24 cellular contexts compared by ENCODE assay signal in genomic region chr16:58186176-58186944, GRCh38. TPM values are rescaled to one million over a fixed set of nuclear protein-coding genes. Genes with fewer than 3 reads are reported as not detected.
DNase-seq lines count a peak whose midpoint lies in the region; ATAC-seq, FAIRE-seq and TF ChIP-seq lines count a peak whose summit lies in the region.
"Had no signal": no experiment of that assay in that cellular context is flagged by ENCODE, and none has a peak within 500 bp of the region (broad histone marks: within the 10 kb centered on the region; RNA-seq: fewer than 3 reads in every experiment).

No MANE protein-coding gene starts in this region.

- H3K4me3 ChIP-seq in left lung (no peak overlapping the region), pancreas (no peak overlapping the region)
- H3K4me3 ChIP-seq: GM23338, HAP-1, Peyer's patch had no signal

- H3K9me3 Mint-ChIP-seq in activated naive CD8-positive, alpha-beta T cell (ENCODE audit: low read depth): no peaks in the 10 kb centered on the region
- no peaks in the 10 kb centered on the region for H3K9me3 Mint-ChIP-seq in activated naive CD8-positive, alpha-beta T cell treated with anti-CD3 and anti-CD28 coated beads for 36 hours
- H3K9me3 Mint-ChIP-seq in progenitor cell of endocrine pancreas (ENCODE audit: low read depth): no peaks in the 10 kb centered on the region
- H3K9me3 Mint-ChIP-seq: CD8-positive, alpha-beta memory T cell; GM23338 had no signal

- H3K36me3 ChIP-seq in left lung (peaks cover 0 to 92% of the 10 kb centered on the region in 2 donors), pancreas (peaks cover 0 to 18% (median 10%) of the 10 kb centered on the region in 3 donors)

- peak; percentile 80 for ATAC-seq in left lung
- no peak for ATAC-seq in pancreas
- ATAC-seq in GM18858 (IDR thresholded peaks at IDR 0.05; ENCODE audit: unreplicated experiment): no peak
- ATAC-seq: GM23338 had no signal

- no peaks in the 10 kb centered on the region for H3K27me3 ChIP-seq in left lung
- no peaks in the 10 kb centered on the region for H3K27me3 ChIP-seq in pancreas
- H3K27me3 ChIP-seq: Peyer's patch had no signal

- TF ChIP-seq CTCF in left lung (IDR thresholded peaks at IDR 0.05): no peak
- TF ChIP-seq CTCF in progenitor cell of endocrine pancreas (IDR thresholded peaks at IDR 0.05; ENCODE audit: unreplicated experiment): no peak
- TF ChIP-seq CTCF in pancreas (IDR thresholded peaks at IDR 0.05): no peak

- peaks cover 28% of the 10 kb centered on the region for H3K36me3 Mint-ChIP-seq in activated naive CD8-positive, alpha-beta T cell
- H3K36me3 Mint-ChIP-seq in activated naive CD8-positive, alpha-beta T cell treated with anti-CD3 and anti-CD28 coated beads for 36 hours: peaks cover 57% of the 10 kb centered on the region
- peaks cover 32% of the 10 kb centered on the region for H3K36me3 Mint-ChIP-seq in progenitor cell of endocrine pancreas (ENCODE audit: insufficient read depth)

- no peak overlapping the region for H3K4me3 Mint-ChIP-seq in activated naive CD8-positive, alpha-beta T cell
- H3K4me3 Mint-ChIP-seq in activated naive CD8-positive, alpha-beta T cell treated with anti-CD3 and anti-CD28 coated beads for 36 hours: no peak overlapping the region
- no peak overlapping the region for H3K4me3 Mint-ChIP-seq in progenitor cell of endocrine pancreas (ENCODE audit: low read depth)
- H3K4me3 Mint-ChIP-seq: CD8-positive, alpha-beta memory T cell; GM23338 had no signal

- DNase-seq in activated naive CD8-positive, alpha-beta T cell treated with anti-CD3 and anti-CD28 coated beads for 36 hours: no peak
- DNase-seq in left lung (no peak), progenitor cell of endocrine pancreas (ENCODE audit: low spot score, unreplicated experiment) (no peak), pancreas (no peak), hepatic stellate cell (ENCODE audit: low spot score) (no peak)
- DNase-seq: Calu3; CD8-positive, alpha-beta memory T cell; DMS153; KG1; NCI-H1105 treated with DMSO at 0.1 percent for 48 hours; NCI-H2029 treated with DMSO at 0.1 percent for 48 hours; NCI-H226; NCI-H510A treated with DMSO at 0.1 percent for 48 hours; NCI-H748 treated with DMSO at 0.1 percent for 48 hours; Peyer's patch had no signal

- peaks cover 0 to 8% of the 10 kb centered on the region in 2 donors for H3K4me1 ChIP-seq in left lung
- peaks cover 0 to 4% (median 0%) of the 10 kb centered on the region in 3 donors for H3K4me1 ChIP-seq in pancreas
- H3K4me1 ChIP-seq: HAP-1, Peyer's patch had no signal

- H3K4me1 Mint-ChIP-seq in activated naive CD8-positive, alpha-beta T cell (ENCODE audit: low read depth): peaks cover 26% of the 10 kb centered on the region
- H3K4me1 Mint-ChIP-seq in activated naive CD8-positive, alpha-beta T cell treated with anti-CD3 and anti-CD28 coated beads for 36 hours: peaks cover 37% of the 10 kb centered on the region
- peaks cover 6% of the 10 kb centered on the region for H3K4me1 Mint-ChIP-seq in progenitor cell of endocrine pancreas (ENCODE audit: low read depth)
- H3K4me1 Mint-ChIP-seq: GM23338 had no signal

- no peaks in the 10 kb centered on the region for H3K27me3 Mint-ChIP-seq in activated naive CD8-positive, alpha-beta T cell
- no peaks in the 10 kb centered on the region for H3K27me3 Mint-ChIP-seq in activated naive CD8-positive, alpha-beta T cell treated with anti-CD3 and anti-CD28 coated beads for 36 hours
- H3K27me3 Mint-ChIP-seq in progenitor cell of endocrine pancreas: no peaks in the 10 kb centered on the region
- H3K27me3 Mint-ChIP-seq: CD8-positive, alpha-beta memory T cell had no signal

- FAIRE-seq in pancreas (lab: Jason Lieb, UNC): no peak
- FAIRE-seq: A204.1, G401.6, GM12892, HTR-8/SVneo had no signal

- 40 to 46% methylated on average over 6 of the region's 6 CpGs for WGBS in pancreas, 2 donors

- H3K27ac Mint-ChIP-seq in activated naive CD8-positive, alpha-beta T cell: peak overlapping the region; percentile 58
- H3K27ac Mint-ChIP-seq in activated naive CD8-positive, alpha-beta T cell treated with anti-CD3 and anti-CD28 coated beads for 36 hours: no peak overlapping the region
- H3K27ac Mint-ChIP-seq in progenitor cell of endocrine pancreas: peak overlapping the region; percentile 33
- H3K27ac Mint-ChIP-seq: GM23338 had no signal

- H3K27ac ChIP-seq in left lung (peak overlapping the region in 1 of 2 donors; percentile 9), pancreas (no peak overlapping the region)
- H3K27ac ChIP-seq: C4-2B, Peyer's patch had no signal

- H3K9me3 ChIP-seq in left lung (no peaks in the 10 kb centered on the region), pancreas (no peaks in the 10 kb centered on the region)
- H3K9me3 ChIP-seq: HAP-1, Peyer's patch had no signal

- intact Hi-C loops in left lung (cut with DNase I) (no loop called here), pancreas (cut with DNase I) (no loop called here)

RNA-seq across cellular contexts. Expression of gene CSNK2A2, which starts 11.5 kb away (rescaled TPM):
- total RNA-seq in activated naive CD8-positive, alpha-beta T cell treated with anti-CD3 and anti-CD28 coated beads for 36 hours: 100 to 1,000 TPM; 113 to 114 TPM
- total RNA-seq in left lung (10 to 100 TPM; 55.5 to 69.0 TPM), progenitor cell of endocrine pancreas (99.9 and 101 TPM in 2 replicates), pancreas (10 to 100 TPM; 35.5 to 59.0 (median 40.6) TPM)
- 10 to 100 TPM; 18.3 to 19.3 TPM for polyA plus RNA-seq in pancreas

RNA-seq across cellular contexts. Expression of gene CFAP20, which starts 57.2 kb away (rescaled TPM):
- total RNA-seq in activated naive CD8-positive, alpha-beta T cell treated with anti-CD3 and anti-CD28 coated beads for 36 hours: 10 to 100 TPM; 57.6 to 59.3 TPM
- total RNA-seq in left lung: 10 to 100 TPM; 26.0 to 27.6 TPM
- 45.9 and 52.4 TPM in 2 replicates for total RNA-seq in progenitor cell of endocrine pancreas
- 10 to 100 TPM in 1 of 6 donors, 1 to 10 TPM in 5; 5.7 to 10.6 (median 8.3) TPM for total RNA-seq in pancreas
- polyA plus RNA-seq in pancreas: 10 to 100 TPM in 1 of 2 donors, 1 to 10 TPM in 1; 5.2 to 23.2 TPM
